8 cellular contexts compared by ENCODE assay signal in the genomic region with DNA sequence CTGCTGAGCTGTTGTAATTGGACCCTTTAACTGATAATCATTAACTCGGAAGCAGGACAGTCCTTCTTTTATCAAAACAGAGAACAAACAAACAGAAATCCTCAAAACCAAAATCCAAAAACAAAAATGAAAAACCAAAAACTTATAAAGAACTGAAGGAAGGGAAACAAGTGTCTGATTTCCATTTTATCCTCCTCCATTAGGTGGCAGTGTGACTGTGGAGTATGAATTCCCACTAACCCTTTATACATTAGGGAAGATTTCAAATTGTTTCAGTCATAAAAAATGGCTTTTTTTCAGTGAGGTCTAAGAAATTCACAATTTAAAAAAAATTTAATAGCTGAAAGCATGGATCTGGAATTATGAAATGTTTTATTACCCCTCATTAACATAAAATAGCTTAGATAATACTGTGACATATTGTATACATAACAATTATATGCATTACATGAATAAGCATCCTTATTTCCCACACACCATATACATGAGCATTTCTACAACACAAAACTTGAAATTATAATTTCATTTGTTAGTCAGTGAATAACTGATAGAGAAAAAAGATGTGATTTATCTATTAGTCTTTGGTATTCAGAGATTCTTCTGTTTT.
DNase-seq lines count a peak whose midpoint lies in the region; ATAC-seq and TF ChIP-seq lines count a peak whose summit lies in the region.

No MANE protein-coding gene starts in this region.

- peak; percentile 8 for TF ChIP-seq CTCF in AG09319 (IDR thresholded peaks at IDR 0.05; ENCODE audit: low read depth, low read length)
- peak; percentile 24; the same call in 1 of the 2 replicates for TF ChIP-seq CTCF in WERI-Rb-1 (IDR thresholded peaks at IDR 0.05; ENCODE audit: low read depth, low read length)
- TF ChIP-seq CTCF in lower lobe of right lung (IDR thresholded peaks at IDR 0.05): peak; percentile 40
- TF ChIP-seq CTCF in foreskin fibroblast (IDR thresholded peaks at IDR 0.05; ENCODE audit: low read depth, low read length): no peak

- H3K27ac ChIP-seq in WERI-Rb-1: no peak overlapping the region
- no peak overlapping the region for H3K27ac ChIP-seq in lower lobe of right lung

- H3K4me1 ChIP-seq in lower lobe of right lung: no peaks in the 10 kb centered on the region

- H3K36me3 ChIP-seq in WERI-Rb-1 (no peaks in the 10 kb centered on the region), lower lobe of right lung (no peaks in the 10 kb centered on the region)

- intact Hi-C loops in lower lobe of right lung (cut with DNase I): no loop called here

- H3K9me3 ChIP-seq in WERI-Rb-1 (ENCODE audit: severe bottlenecking) (no peaks in the 10 kb centered on the region), lower lobe of right lung (no peaks in the 10 kb centered on the region)

- peak; percentile 47 for ATAC-seq in GM18909 (IDR thresholded peaks at IDR 0.05; ENCODE audit: poor library complexity, unreplicated experiment)
- ATAC-seq in lower lobe of right lung: no peak
- no peak for ATAC-seq in HG03342 (IDR thresholded peaks at IDR 0.05; ENCODE audit: unreplicated experiment)

- H3K27me3 ChIP-seq in WERI-Rb-1 (ENCODE audit: insufficient read depth, low read depth, severe bottlenecking): no peaks in the 10 kb centered on the region
- no peaks in the 10 kb centered on the region for H3K27me3 ChIP-seq in lower lobe of right lung (ENCODE audit: low read depth)

- H3K4me3 ChIP-seq in WERI-Rb-1 (ENCODE audit: low read depth, low read length) (no peak overlapping the region), lower lobe of right lung (no peak overlapping the region), foreskin fibroblast (ENCODE audit: low read depth in 1 of 2, low read length in 2 of 2) (no peak overlapping the region)

- DNase-seq in AG09319 (ENCODE audit: extremely low read depth, low read depth): no peak
- DNase-seq in KG1 (lab: John Stamatoyannopoulos, UW): peak; percentile 4
- peak; percentile 6 for DNase-seq in WERI-Rb-1
- DNase-seq in lower lobe of right lung: no peak
- DNase-seq in CD1c-positive myeloid dendritic cell (ENCODE audit: extremely low spot score): no peak
- DNase-seq in foreskin fibroblast: no peak

Comparison
In these comparisons a context has a peak if more than half of its experiments do, and no peak if none do; other contexts are left out.
1. DNase-seq: peak in KG1 (single experiment) and WERI-Rb-1 (single experiment); none in AG09319 (single experiment), lower lobe of right lung (single experiment), CD1c-positive myeloid dendritic cell (single experiment) and foreskin fibroblast (0 of 2).